1 cellular context compared by ENCODE assay signal in genomic region chr17:58232707-58233156, GRCh38.
TF ChIP-seq lines count a peak whose summit lies in the region.

No MANE protein-coding gene starts in this region.

TF ChIP-seq in K562, 482 proteins besides CTCF, POLR2A, EP300 and RAD21 (continued from another document and continues in another):
- no peak for TF ChIP-seq SFPQ (IDR thresholded peaks at IDR 0.05; ENCODE audit: low read depth, low read length)
- TF ChIP-seq ZBTB49 (CRISPR knock-in tag; IDR thresholded peaks at IDR 0.05; ENCODE audit: borderline replicate concordance) = no peak
- no peak for TF ChIP-seq ZBTB17 (CRISPR knock-in tag; IDR thresholded peaks at IDR 0.05)
- peak; percentile 15; the same call in 1 of the 2 replicates for TF ChIP-seq TEAD4 (IDR thresholded peaks at IDR 0.05; ENCODE audit: low read length)
- TF ChIP-seq TEAD4 (CRISPR knock-in tag; IDR thresholded peaks at IDR 0.05; ENCODE audit: borderline replicate concordance) = no peak
- 0 out of 2 replicates have a peak, but pooled peaks have one; percentile 18 for TF ChIP-seq GABPA (tag; conservative IDR thresholded peaks at IDR 0.05; ENCODE audit: low read depth)
- TF ChIP-seq CC2D1A (IDR thresholded peaks at IDR 0.05) = no peak
- TF ChIP-seq THRA (IDR thresholded peaks at IDR 0.05) = no peak
- no peak for TF ChIP-seq ETV6 (IDR thresholded peaks at IDR 0.05; ENCODE audit: borderline replicate concordance in 1 of 2, low read depth in 2 of 2, low read length in 1 of 2)
- TF ChIP-seq ETV6 (CRISPR knock-in tag; IDR thresholded peaks at IDR 0.05; ENCODE audit: borderline replicate concordance) = no peak
- TF ChIP-seq ZBTB5 (IDR thresholded peaks at IDR 0.05) = no peak
- TF ChIP-seq CSDE1 (IDR thresholded peaks at IDR 0.05) = no peak
- TF ChIP-seq ZNF77 (CRISPR knock-in tag; IDR thresholded peaks at IDR 0.05) = no peak
- no peak for TF ChIP-seq ARID3B (CRISPR knock-in tag; IDR thresholded peaks at IDR 0.05; ENCODE audit: borderline replicate concordance)
- TF ChIP-seq BRCA1 (IDR thresholded peaks at IDR 0.05) = no peak
- TF ChIP-seq BRCA1 (CRISPR knock-in tag; IDR thresholded peaks at IDR 0.05) = no peak
- TF ChIP-seq TFAP4 (CRISPR knock-in tag; IDR thresholded peaks at IDR 0.05; ENCODE audit: borderline replicate concordance) = peak; percentile 30; the same call in 1 of the 2 replicates
- TF ChIP-seq PURB (CRISPR knock-in tag; IDR thresholded peaks at IDR 0.05; ENCODE audit: low read depth) = no peak
- TF ChIP-seq SMAD4 (CRISPR knock-in tag; conservative IDR thresholded peaks at IDR 0.05) = no peak
- no peak for TF ChIP-seq ZNF444 (CRISPR knock-in tag; IDR thresholded peaks at IDR 0.05)
- TF ChIP-seq ATF3 (IDR thresholded peaks at IDR 0.05) = peak; percentile 36; the same call in 1 of the 2 replicates
- no peak for TF ChIP-seq ATF3 (CRISPR knock-in tag; conservative IDR thresholded peaks at IDR 0.05)
- 0 out of 2 replicates have a peak, but pooled peaks have one; percentile 22 for TF ChIP-seq VEZF1 (CRISPR knock-in tag; IDR thresholded peaks at IDR 0.05)
- peak; percentile 25 for TF ChIP-seq MEIS2 (IDR thresholded peaks at IDR 0.05; ENCODE audit: partially characterized antibody)
- no peak for TF ChIP-seq MAFG (tag; conservative IDR thresholded peaks at IDR 0.05)
- peak; percentile 28; the same call in 1 of the 2 replicates for TF ChIP-seq SOX6 (IDR thresholded peaks at IDR 0.05)
- no peak for TF ChIP-seq ZFP91 (CRISPR knock-in tag; IDR thresholded peaks at IDR 0.05)
- TF ChIP-seq TBL1XR1 (IDR thresholded peaks at IDR 0.05; ENCODE audit: low read length in 2 of 2) = no peak
- TF ChIP-seq RBM34 (IDR thresholded peaks at IDR 0.05; ENCODE audit: borderline replicate concordance, insufficient read depth, low read length) = no peak
- peak; percentile 24 to 28 for TF ChIP-seq E2F6 (IDR thresholded peaks at IDR 0.05; ENCODE audit: borderline replicate concordance in 1 of 2, extremely low read depth in 1 of 2, insufficient read depth in 1 of 2, insufficient read length in 1 of 2, low read depth in 1 of 2, low read length in 1 of 2, poor library complexity in 1 of 2, severe bottlenecking in 1 of 2)
- no peak for TF ChIP-seq ZNF76 (CRISPR knock-in tag; IDR thresholded peaks at IDR 0.05; ENCODE audit: borderline replicate concordance)
- TF ChIP-seq MAX (CRISPR knock-in tag; IDR thresholded peaks at IDR 0.05) = peak; percentile 72
- 0 out of 2 replicates have a peak, but pooled peaks have one; percentile 27 for TF ChIP-seq ZNF395 (CRISPR knock-in tag; IDR thresholded peaks at IDR 0.05)
- no peak for TF ChIP-seq U2AF2 (optimal IDR thresholded peaks at IDR 0.05; ENCODE audit: low read depth, low read length)
- TF ChIP-seq PHB2 (IDR thresholded peaks at IDR 0.05; ENCODE audit: low read depth) = no peak
- no peak for TF ChIP-seq KAT2B (IDR thresholded peaks at IDR 0.05; ENCODE audit: low read depth, low read length)
- TF ChIP-seq FOSL1 (tag; conservative IDR thresholded peaks at IDR 0.05) = peak; percentile 62
- no peak for TF ChIP-seq KAT8 (IDR thresholded peaks at IDR 0.05; ENCODE audit: low read depth)
- no peak for TF ChIP-seq MLLT1 (IDR thresholded peaks at IDR 0.05)
- no peak for TF ChIP-seq ZNF347 (CRISPR knock-in tag; IDR thresholded peaks at IDR 0.05; ENCODE audit: low read depth)
